8 cellular contexts compared by ENCODE assay signal in genomic region chr2:70977605-70978205, GRCh38. TPM values are rescaled to one million over a fixed set of nuclear protein-coding genes. Genes with fewer than 3 reads are reported as not detected.
A peak's percentile ranks its signal among the peaks of the same experiment; 100 is the strongest.
DNase-seq lines count a peak whose midpoint lies in the region; ATAC-seq, FAIRE-seq and TF ChIP-seq lines count a peak whose summit lies in the region.

No MANE protein-coding gene starts in this region.

- intact Hi-C loops in activated CD4-positive, alpha-beta memory T cell treated with anti-CD3 and anti-CD28 coated beads for 36 hours (cut with micrococcal nuclease) = loop anchor here (1.0 kb wide), 2 partner anchors 12 to 18 kb away; no protein-coding TSS in a partner anchor
- intact Hi-C loops in pancreas (cut with DNase I) = no loop called here

- H3K4me3 ChIP-seq in fibroblast of villous mesenchyme (ENCODE audit: low read depth, low read length) (peak overlapping the region; percentile 70), pancreas (peak overlapping the region in 3 of 4 donors; percentile 36 to 76 (median 72))

- H3K27me3 ChIP-seq in pancreas = no peaks in the 10 kb centered on the region

- CTCF ChIA-PET in activated CD4-positive, alpha-beta memory T cell treated with anti-CD3 and anti-CD28 coated beads for 36 hours (lab: Charles Lee) = interaction anchor here (0.7 to 2.4 kb wide), 5 partner anchors 9 to 94 kb away, joined by 3 to 15 read pairs (median 6); no protein-coding TSS in a partner anchor

- ATAC-seq in pancreas = peak; percentile 2 to 14 (median 13)
- no peak for ATAC-seq in GM21529 (IDR thresholded peaks at IDR 0.05; ENCODE audit: unreplicated experiment)

- DNase-seq in COLO668 (lab: John Stamatoyannopoulos, UW; ENCODE audit: unreplicated experiment) = peak; percentile 35
- peak; percentile 75 for DNase-seq in M059J (ENCODE audit: low read depth)
- DNase-seq in activated CD4-positive, alpha-beta memory T cell treated with anti-CD3 and anti-CD28 coated beads for 36 hours = peak; percentile 66
- DNase-seq in fibroblast of villous mesenchyme (ENCODE audit: low read depth) = peak; percentile 74
- DNase-seq in pancreas = peak in 1 of 6 donors; percentile 52
- no peak for DNase-seq in GF-D8 (lab: John Stamatoyannopoulos, UW)
- no peak for DNase-seq in DMS53 (lab: John Stamatoyannopoulos, UW)

- no peaks in the 10 kb centered on the region for H3K36me3 Mint-ChIP-seq in activated CD4-positive, alpha-beta memory T cell treated with anti-CD3 and anti-CD28 coated beads for 36 hours

- H3K9me3 ChIP-seq in pancreas = no peaks in the 10 kb centered on the region

- FAIRE-seq in pancreas (lab: Jason Lieb, UNC) = peak; percentile 41

- H3K36me3 ChIP-seq in pancreas = no peaks in the 10 kb centered on the region

- H3K27me3 Mint-ChIP-seq in activated CD4-positive, alpha-beta memory T cell treated with anti-CD3 and anti-CD28 coated beads for 36 hours = no peaks in the 10 kb centered on the region

- no peaks in the 10 kb centered on the region for H3K9me3 Mint-ChIP-seq in activated CD4-positive, alpha-beta memory T cell treated with anti-CD3 and anti-CD28 coated beads for 36 hours

- peak overlapping the region; percentile 70 to 90 (median 86) for H3K27ac ChIP-seq in pancreas

- TF ChIP-seq CTCF in fibroblast of villous mesenchyme (IDR thresholded peaks at IDR 0.05; ENCODE audit: insufficient read depth, low read depth, low read length) (no peak), pancreas (IDR thresholded peaks at IDR 0.05) (no peak)

- H3K4me3 Mint-ChIP-seq in activated CD4-positive, alpha-beta memory T cell treated with anti-CD3 and anti-CD28 coated beads for 36 hours = peak overlapping the region; percentile 64

- POLR2A ChIA-PET in activated CD4-positive, alpha-beta memory T cell treated with anti-CD3 and anti-CD28 coated beads for 36 hours (lab: Charles Lee) = interaction anchor here (1.2 kb wide), 1 partner anchor 12 kb away, joined by 4 read pairs; no protein-coding TSS in a partner anchor

- peak overlapping the region; percentile 59 for H3K27ac Mint-ChIP-seq in activated CD4-positive, alpha-beta memory T cell treated with anti-CD3 and anti-CD28 coated beads for 36 hours

- peaks cover 5 to 9% (median 8%) of the 10 kb centered on the region in 3 donors for H3K4me1 ChIP-seq in pancreas

- WGBS in pancreas, 2 donors = 18 to 26% methylated on average over 14 of the region's 14 CpGs

- H3K4me1 Mint-ChIP-seq in activated CD4-positive, alpha-beta memory T cell treated with anti-CD3 and anti-CD28 coated beads for 36 hours (ENCODE audit: low read depth) = peaks cover 13% of the 10 kb centered on the region

RNA-seq across cellular contexts. Expression of gene ANKRD53, which starts 0.7 kb away (rescaled TPM):
- 0.12 and 0.17 TPM in 2 replicates for total RNA-seq in M059J (2014; rRNA removed; shearing (Covaris generic))
- total RNA-seq in activated CD4-positive, alpha-beta memory T cell treated with anti-CD3 and anti-CD28 coated beads for 36 hours = not detected
- total RNA-seq in fibroblast of villous mesenchyme (0.43 and 1.3 TPM in 2 replicates), pancreas (1 to 10 TPM; 3.5 to 9.0 (median 5.6) TPM)
- polyA plus RNA-seq in pancreas = 10 to 100 TPM in 1 of 2 donors, 1 to 10 TPM in 1; 7.8 to 10.2 TPM

RNA-seq across cellular contexts. Expression of gene TEX261, which starts 17.0 kb away (rescaled TPM):
- 61.5 and 107 TPM in 2 replicates for total RNA-seq in M059J (2014; rRNA removed; shearing (Covaris generic))
- total RNA-seq in activated CD4-positive, alpha-beta memory T cell treated with anti-CD3 and anti-CD28 coated beads for 36 hours = 10 to 100 TPM; 29.0 to 29.9 TPM
- total RNA-seq in fibroblast of villous mesenchyme (22.9 and 35.4 TPM in 2 replicates), pancreas (10 to 100 TPM; 37.5 to 46.2 (median 43.7) TPM)
- 10 to 100 TPM; 19.0 to 24.9 TPM for polyA plus RNA-seq in pancreas

RNA-seq across cellular contexts. Expression of gene ATP6V1B1, which starts 42.0 kb away (rescaled TPM):
- 0.81 TPM in 1 of 2 replicates, not detected in the other for total RNA-seq in M059J (2014; rRNA removed; shearing (Covaris generic))
- not detected for total RNA-seq in activated CD4-positive, alpha-beta memory T cell treated with anti-CD3 and anti-CD28 coated beads for 36 hours
- total RNA-seq in fibroblast of villous mesenchyme = 0.97 TPM in 1 of 2 replicates, not detected in the other
- total RNA-seq in pancreas = 1 to 10 TPM; 1.4 to 3.1 (median 2.4) TPM
- 10 to 100 TPM; 10.9 to 17.0 TPM for polyA plus RNA-seq in pancreas

Comparison
In these comparisons a context has a peak if more than half of its experiments do, and no peak if none do; other contexts are left out.
1. DNase-seq: peak in COLO668 (single experiment), M059J (single experiment), activated CD4-positive, alpha-beta memory T cell treated with anti-CD3 and anti-CD28 coated beads for 36 hours (single experiment) and fibroblast of villous mesenchyme (single experiment); none in GF-D8 (single experiment) and DMS53 (single experiment).